Comparison of ENCODE assay signal across 2 cellular contexts in genomic region chr19:4908781-4909171, GRCh38.
TF ChIP-seq lines count a peak whose summit lies in the region.

No MANE protein-coding gene starts in this region.

TF ChIP-seq in SK-N-SH, 30 proteins besides CTCF, POLR2A, EP300 and RAD21 (continued from another document):
- TF ChIP-seq ZBTB33 (IDR thresholded peaks at IDR 0.05; ENCODE audit: borderline replicate concordance, low read depth): no peak
- no peak for TF ChIP-seq POLR2AphosphoS5 (IDR thresholded peaks at IDR 0.05; ENCODE audit: low read depth, low read length)
- TF ChIP-seq GATA2 (CRISPR knock-in tag; IDR thresholded peaks at IDR 0.05): no peak
- TF ChIP-seq FOXM1 (IDR thresholded peaks at IDR 0.05; ENCODE audit: low read depth): no peak
- TF ChIP-seq YY1 (IDR thresholded peaks at IDR 0.05; ENCODE audit: low read depth): no peak
- TF ChIP-seq CHD2 (IDR thresholded peaks at IDR 0.05; ENCODE audit: low read length, partially characterized antibody): no peak
- TF ChIP-seq FOXJ3 (CRISPR knock-in tag; IDR thresholded peaks at IDR 0.05): no peak
- no peak for TF ChIP-seq GABPA (IDR thresholded peaks at IDR 0.05; ENCODE audit: low read depth)
- no peak for TF ChIP-seq NRF1 (IDR thresholded peaks at IDR 0.05; ENCODE audit: low read depth, low read length)
TF ChIP-seq in SK-N-SH: peak in this region for 0.

TF ChIP-seq in SK-N-SH treated with all-trans-retinoic acid at 6 μM for 48 hours, 23 proteins besides CTCF, POLR2A, EP300 and RAD21 (continued from another document):
- TF ChIP-seq, protein P1, sequence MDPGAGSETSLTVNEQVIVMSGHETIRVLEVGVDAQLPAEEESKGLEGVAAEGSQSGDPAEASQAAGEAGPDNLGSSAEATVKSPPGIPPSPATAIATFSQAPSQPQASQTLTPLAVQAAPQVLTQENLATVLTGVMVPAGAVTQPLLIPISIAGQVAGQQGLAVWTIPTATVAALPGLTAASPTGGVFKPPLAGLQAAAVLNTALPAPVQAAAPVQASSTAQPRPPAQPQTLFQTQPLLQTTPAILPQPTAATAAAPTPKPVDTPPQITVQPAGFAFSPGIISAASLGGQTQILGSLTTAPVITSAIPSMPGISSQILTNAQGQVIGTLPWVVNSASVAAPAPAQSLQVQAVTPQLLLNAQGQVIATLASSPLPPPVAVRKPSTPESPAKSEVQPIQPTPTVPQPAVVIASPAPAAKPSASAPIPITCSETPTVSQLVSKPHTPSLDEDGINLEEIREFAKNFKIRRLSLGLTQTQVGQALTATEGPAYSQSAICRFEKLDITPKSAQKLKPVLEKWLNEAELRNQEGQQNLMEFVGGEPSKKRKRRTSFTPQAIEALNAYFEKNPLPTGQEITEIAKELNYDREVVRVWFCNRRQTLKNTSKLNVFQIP (CRISPR knock-in tag; IDR thresholded peaks at IDR 0.05; ENCODE audit: borderline replicate concordance, low read depth): no peak
- TF ChIP-seq ZFP30 (CRISPR knock-in tag; IDR thresholded peaks at IDR 0.05) (no peak), ZNF8 (CRISPR knock-in tag; IDR thresholded peaks at IDR 0.05) (no peak), CSDC2 (CRISPR knock-in tag; IDR thresholded peaks at IDR 0.05) (no peak), SNAI2 (CRISPR knock-in tag; IDR thresholded peaks at IDR 0.05) (no peak), CSRNP3 (CRISPR knock-in tag; IDR thresholded peaks at IDR 0.05) (no peak), BACH2 (CRISPR knock-in tag; IDR thresholded peaks at IDR 0.05; ENCODE audit: borderline replicate concordance) (no peak), TOX (CRISPR knock-in tag; IDR thresholded peaks at IDR 0.05; ENCODE audit: borderline replicate concordance) (no peak)
- TF ChIP-seq, protein P2, sequence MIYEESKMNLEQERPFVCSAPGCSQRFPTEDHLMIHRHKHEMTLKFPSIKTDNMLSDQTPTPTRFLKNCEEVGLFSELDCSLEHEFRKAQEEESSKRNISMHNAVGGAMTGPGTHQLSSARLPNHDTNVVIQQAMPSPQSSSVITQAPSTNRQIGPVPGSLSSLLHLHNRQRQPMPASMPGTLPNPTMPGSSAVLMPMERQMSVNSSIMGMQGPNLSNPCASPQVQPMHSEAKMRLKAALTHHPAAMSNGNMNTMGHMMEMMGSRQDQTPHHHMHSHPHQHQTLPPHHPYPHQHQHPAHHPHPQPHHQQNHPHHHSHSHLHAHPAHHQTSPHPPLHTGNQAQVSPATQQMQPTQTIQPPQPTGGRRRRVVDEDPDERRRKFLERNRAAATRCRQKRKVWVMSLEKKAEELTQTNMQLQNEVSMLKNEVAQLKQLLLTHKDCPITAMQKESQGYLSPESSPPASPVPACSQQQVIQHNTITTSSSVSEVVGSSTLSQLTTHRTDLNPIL (CRISPR knock-in tag; IDR thresholded peaks at IDR 0.05; ENCODE audit: low read depth): no peak
